Comparison of ENCODE assay signal across 24 cellular contexts in the genomic region with DNA sequence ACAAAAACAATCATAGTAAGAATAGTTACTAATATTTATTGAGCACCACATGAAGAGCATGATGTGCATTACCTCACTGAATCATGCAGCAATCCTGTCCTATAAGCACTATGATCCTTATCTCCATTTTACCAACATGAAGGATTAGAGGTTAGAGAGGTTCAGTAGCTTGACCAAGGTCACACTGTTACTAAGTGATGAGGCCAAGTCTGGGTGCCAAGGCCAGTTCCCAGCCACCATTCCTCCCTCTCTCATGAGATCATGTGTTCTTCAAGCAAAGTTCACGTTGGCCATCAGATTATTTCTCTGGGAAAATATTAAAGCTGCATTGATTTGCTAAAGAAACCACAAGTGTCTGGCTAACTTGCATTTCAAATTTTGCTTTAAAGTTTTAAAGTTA. TPM values are rescaled to one million over a fixed set of nuclear protein-coding genes. Genes with fewer than 3 reads are reported as not detected.
DNase-seq lines count a peak whose midpoint lies in the region; ATAC-seq, FAIRE-seq and TF ChIP-seq lines count a peak whose summit lies in the region.
"Had no signal": no experiment of that assay in that cellular context is flagged by ENCODE, and none has a peak within 500 bp of the region (broad histone marks: within the 10 kb centered on the region; RNA-seq: fewer than 3 reads in every experiment).

No MANE protein-coding gene starts in this region.

- no peak for TF ChIP-seq CTCF in pancreas (IDR thresholded peaks at IDR 0.05)

- no peaks in the 10 kb centered on the region for H3K36me3 ChIP-seq in pancreas
- H3K36me3 ChIP-seq: BE2C; BLaER1 treated with 17β-estradiol and CSF1 and Interleukin-3, amounts not matched to agents 10 nM and 100 nM; HAP-1 had no signal

- no peaks in the 10 kb centered on the region for H3K9me3 ChIP-seq in pancreas
- H3K9me3 ChIP-seq: A549; BE2C; BLaER1 treated with 17β-estradiol and CSF1 and Interleukin-3, amounts not matched to agents 10 nM and 100 nM; HAP-1 had no signal

- H3K4me1 ChIP-seq in pancreas = peaks cover 0 to 11% (median 11%) of the 10 kb centered on the region in 3 donors
- H3K4me1 ChIP-seq: HAP-1 had no signal

- no peak overlapping the region for H3K4me3 ChIP-seq in pancreas
- H3K4me3 ChIP-seq: A549; BLaER1 treated with 17β-estradiol and CSF1 and Interleukin-3, amounts not matched to agents 10 nM and 100 nM; GM12878; HAP-1 had no signal

- ATAC-seq in left lobe of liver (peak; percentile 86), pancreas (peak in 3 of 4 donors; percentile 31 to 77 (median 60)), left colon (no peak), GM19328 (IDR thresholded peaks at IDR 0.05; ENCODE audit: unreplicated experiment) (no peak)
- ATAC-seq: A549, GM12878 had no signal

- H3K27ac ChIP-seq in pancreas = peak overlapping the region in 1 of 4 donors; percentile 18
- H3K27ac ChIP-seq: A549; BLaER1 treated with 17β-estradiol and CSF1 and Interleukin-3, amounts not matched to agents 10 nM and 100 nM had no signal

- no peak for FAIRE-seq in pancreas (lab: Jason Lieb, UNC)
- FAIRE-seq: A549, D721Med, GM12878, GM18507, H54 had no signal

- 11% methylated on average over 1 of the region's 1 CpG for WGBS in pancreas, 2 donors

- intact Hi-C loops in pancreas (cut with DNase I) = no loop called here
- intact Hi-C loops in left colon (cut with DNase I, micrococcal nuclease) = no loop called here

- no peaks in the 10 kb centered on the region for H3K27me3 ChIP-seq in pancreas
- H3K27me3 ChIP-seq: BE2C; BLaER1 treated with 17β-estradiol and CSF1 and Interleukin-3, amounts not matched to agents 10 nM and 100 nM had no signal

- DNase-seq in amniotic epithelial cell (ENCODE audit: low read depth) = peak; percentile 60
- peak; percentile 61 for DNase-seq in left lobe of liver (ENCODE audit: low spot score)
- DNase-seq in pancreas = no peak
- DNase-seq in left colon = no peak
- no peak for DNase-seq in NCI-H128 (lab: John Stamatoyannopoulos, UW; ENCODE audit: unreplicated experiment)
- DNase-seq in NCI-H1048 (lab: John Stamatoyannopoulos, UW) = no peak
- DNase-seq: 8988T; ACHN; AML-193; BE2C; CD4-positive, alpha-beta T cell; CD8-positive, alpha-beta memory T cell; DMS 273 treated with DMSO at 0.1 percent for 48 hours; EL; GDM1; GOT3 had no signal

RNA-seq across cellular contexts. Expression of gene PDE8B, which starts 31.0 kb away (rescaled TPM):
- total RNA-seq in left lobe of liver (5.5 TPM), pancreas (1 to 10 TPM; 5.0 to 7.7 (median 6.9) TPM), left colon (1 to 10 TPM in 1 of 2 donors, under 1 TPM in 1; 0.89 to 1.4 TPM)
- 10 to 100 TPM in 1 of 2 donors, 1 to 10 TPM in 1; 2.9 to 11.9 TPM for polyA plus RNA-seq in pancreas
- total RNA-seq: CD8-positive, alpha-beta memory T cell had no signal

Comparison
In these comparisons a context has a peak if more than half of its experiments do, and no peak if none do; other contexts are left out.
1. DNase-seq: peak in amniotic epithelial cell (single experiment) and left lobe of liver (single experiment); none in pancreas (0 of 6), left colon (0 of 2), NCI-H128 (single experiment) and NCI-H1048 (single experiment).
2. ATAC-seq: peak in left lobe of liver (single experiment) and pancreas (3 of 4); none in left colon (single experiment) and GM19328 (single experiment).